16 cellular contexts compared by ENCODE assay signal in the genomic region with DNA sequence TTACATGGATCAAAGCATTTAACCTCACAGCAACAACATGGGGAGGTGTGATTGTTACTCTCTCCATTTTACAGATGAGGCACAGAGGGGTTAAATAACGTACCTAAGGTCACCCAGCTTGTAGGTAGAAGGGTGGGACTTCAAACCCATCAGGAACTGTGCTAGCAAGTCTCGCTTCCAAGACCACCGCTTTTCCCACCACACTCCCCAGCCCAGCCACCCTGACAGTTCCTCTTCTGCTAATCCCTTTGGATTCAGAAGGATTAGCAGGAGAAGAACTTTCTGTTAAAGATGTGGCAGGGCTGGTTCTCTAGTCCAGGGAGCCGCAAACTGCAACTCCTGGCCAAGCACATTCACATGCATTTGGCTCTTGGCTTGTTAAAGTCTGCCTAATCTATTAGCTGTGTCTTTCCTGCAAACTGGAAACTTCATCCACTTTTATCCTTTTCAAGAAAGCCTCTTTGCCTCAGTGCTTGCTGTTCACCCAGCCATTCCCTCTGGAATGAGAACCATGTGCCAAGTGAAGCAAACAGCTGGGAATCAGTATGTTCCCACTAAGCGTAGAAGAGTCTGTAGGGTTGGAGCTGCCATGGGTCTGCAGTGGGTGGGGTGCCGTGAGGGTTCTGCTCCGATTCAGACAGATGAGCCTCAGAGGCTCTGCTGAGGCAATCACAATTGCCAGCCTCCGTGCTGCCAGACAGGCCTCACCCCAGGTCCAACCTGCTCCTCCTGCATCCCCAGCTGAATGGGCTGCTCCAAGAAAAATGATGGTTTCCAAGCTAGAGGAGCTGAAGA. TPM values are rescaled to one million over a fixed set of nuclear protein-coding genes. Genes with fewer than 3 reads are reported as not detected.
DNase-seq lines count a peak whose midpoint lies in the region; ATAC-seq and TF ChIP-seq lines count a peak whose summit lies in the region.
"Had no signal": no experiment of that assay in that cellular context is flagged by ENCODE, and none has a peak within 500 bp of the region (broad histone marks: within the 10 kb centered on the region; RNA-seq: fewer than 3 reads in every experiment).

No MANE protein-coding gene starts in this region.

- POLR2A ChIA-PET in SK-N-SH (lab: Yijun Ruan, JAX), result no interaction called here
- POLR2A ChIA-PET in naive thymus-derived CD4-positive, alpha-beta T cell (lab: Charles Lee), result no interaction called here

- no peak for TF ChIP-seq EP300 in SK-N-SH (IDR thresholded peaks at IDR 0.05; ENCODE audit: borderline replicate concordance in 1 of 2, low read depth in 1 of 2, low read length in 1 of 2)

- H3K9me2 ChIP-seq in SK-N-SH, result no peaks in the 10 kb centered on the region

- DNase-seq in SK-N-SH (peak; percentile 36), ELF-1 (ENCODE audit: low read depth, low spot score) (peak; percentile 12), endodermal cell (no peak), cerebellar nuclear complex (lab: John Stamatoyannopoulos, UW) (no peak), NCI-H1930 (lab: John Stamatoyannopoulos, UW) (no peak)
- DNase-seq in naive thymus-derived CD4-positive, alpha-beta T cell, result no peak
- DNase-seq: DMS 273 treated with DMSO at 0.1 percent for 48 hours, GF-D8, HFFc6, NCI-H1048, NCI-H1436 treated with DMSO at 0.1 percent for 48 hours, NCI-H524 treated with DMSO at 0.1 percent for 48 hours, OCI-M1, SIG-M5 had no signal

- peak overlapping the region; percentile 53 for H3K27ac Mint-ChIP-seq in endodermal cell
- H3K27ac Mint-ChIP-seq in naive thymus-derived CD4-positive, alpha-beta T cell, result peak overlapping the region in 6 of 9 donors; percentile 7 to 80 (median 46)
- H3K27ac Mint-ChIP-seq: HFFc6 had no signal

- no peaks in the 10 kb centered on the region for H4K20me1 ChIP-seq in SK-N-SH (ENCODE audit: insufficient read depth)

- no peaks in the 10 kb centered on the region for H3K9me3 ChIP-seq in SK-N-SH
- H3K9me3 ChIP-seq in endodermal cell (ENCODE audit: control insufficient read depth, low read length), result peaks cover 28% of the 10 kb centered on the region
- H3K9me3 ChIP-seq in naive thymus-derived CD4-positive, alpha-beta T cell (ENCODE audit: control insufficient read depth in 2 of 3, low read length in 3 of 3), result no peaks in the 10 kb centered on the region

- no peak overlapping the region for H2AFZ ChIP-seq in SK-N-SH (ENCODE audit: low read depth)

- H3K27me3 ChIP-seq in SK-N-SH (ENCODE audit: insufficient read depth) (no peaks in the 10 kb centered on the region), endodermal cell (ENCODE audit: control insufficient read depth, insufficient read depth, low read length, poor library complexity, severe bottlenecking) (no peaks in the 10 kb centered on the region)
- no peaks in the 10 kb centered on the region for H3K27me3 ChIP-seq in naive thymus-derived CD4-positive, alpha-beta T cell (ENCODE audit: control insufficient read depth in 2 of 2, insufficient read depth in 2 of 2, low read length in 2 of 2)

- peaks cover 0 to 20% of the 10 kb centered on the region in 2 experiments; a peak in 2 of 4 replicates for H3K4me1 ChIP-seq in SK-N-SH (ENCODE audit: control insufficient read depth in 1 of 2, insufficient read depth in 2 of 2, low read depth in 1 of 2, low read length in 1 of 2)
- peaks cover 8% of the 10 kb centered on the region for H3K4me1 ChIP-seq in endodermal cell (ENCODE audit: control insufficient read depth, insufficient read depth, low read length)
- H3K4me1 ChIP-seq in naive thymus-derived CD4-positive, alpha-beta T cell (ENCODE audit: control insufficient read depth in 2 of 2, insufficient read depth in 2 of 2, low read length in 2 of 2), result peaks cover 0 to 18% of the 10 kb centered on the region in 2 donors

- H3K27ac ChIP-seq in SK-N-SH (ENCODE audit: low read depth in 2 of 2, low read length in 1 of 2) (no peak overlapping the region; a peak in 1 of 4 replicates), endodermal cell (ENCODE audit: low read depth, low read length) (no peak overlapping the region)
- no peak overlapping the region for H3K27ac ChIP-seq in naive thymus-derived CD4-positive, alpha-beta T cell (ENCODE audit: low read depth, low read length)
- H3K27ac ChIP-seq: C4-2B had no signal

- H3K9me3 Mint-ChIP-seq in endodermal cell, result peaks cover 21% of the 10 kb centered on the region
- peaks cover 0 to 2% (median 0%) of the 10 kb centered on the region in 11 donors for H3K9me3 Mint-ChIP-seq in naive thymus-derived CD4-positive, alpha-beta T cell
- H3K9me3 Mint-ChIP-seq: HFFc6 had no signal

- no peak for TF ChIP-seq RAD21 in SK-N-SH (IDR thresholded peaks at IDR 0.05; ENCODE audit: low read length)

- intact Hi-C loops in naive thymus-derived CD4-positive, alpha-beta T cell (cut with micrococcal nuclease), result no loop called here

- WGBS in SK-N-SH (ENCODE audit: low lambda C conversion rate), result 37% methylated on average over 8 of the region's 8 CpGs
- 94 to 100% methylated on average over 5 to 8 of the region's 8 CpGs for WGBS in endodermal cell (ENCODE audit: insufficient coverage in 1 of 2, insufficient read length in 1 of 2), 2 experiments

- no peak overlapping the region for H3K4me2 ChIP-seq in SK-N-SH

- no peak for TF ChIP-seq CTCF in SK-N-SH (IDR thresholded peaks at IDR 0.05)
- no peak for TF ChIP-seq CTCF in endodermal cell (conservative IDR thresholded peaks at IDR 0.05)

- H3K9ac ChIP-seq in SK-N-SH (no peak overlapping the region), endodermal cell (ENCODE audit: extremely low read depth, low read length, poor library complexity, severe bottlenecking) (no peak overlapping the region)

- no peaks in the 10 kb centered on the region for H3K79me2 ChIP-seq in SK-N-SH (ENCODE audit: insufficient read depth)

- no peaks in the 10 kb centered on the region for H3F3A ChIP-seq in SK-N-SH (replicated peaks; ENCODE audit: insufficient read depth)

- H3K36me3 Mint-ChIP-seq in endodermal cell (ENCODE audit: low read depth), result peaks cover 2% of the 10 kb centered on the region
- no peaks in the 10 kb centered on the region for H3K36me3 Mint-ChIP-seq in naive thymus-derived CD4-positive, alpha-beta T cell

- H3K4me3 ChIP-seq in SK-N-SH (ENCODE audit: low read depth in 2 of 2, low read length in 1 of 2) (no peak overlapping the region), endodermal cell (ENCODE audit: low read length) (no peak overlapping the region)
- H3K4me3 ChIP-seq in naive thymus-derived CD4-positive, alpha-beta T cell (ENCODE audit: low read length), result no peak overlapping the region

- CTCF ChIA-PET in SK-N-SH (lab: Yijun Ruan, JAX), result interaction anchor here (0.8 to 1.8 kb wide), 3 partner anchors 99 to 442 kb away, joined by 3 to 6 read pairs (median 3); no protein-coding TSS in a partner anchor
- CTCF ChIA-PET in naive thymus-derived CD4-positive, alpha-beta T cell (lab: Charles Lee), result interaction anchor here (1.4 kb wide), 1 partner anchor 99 kb away, joined by 3 read pairs; no protein-coding TSS in a partner anchor

- no peaks in the 10 kb centered on the region for H3K36me3 ChIP-seq in SK-N-SH (replicated peaks in 1 of 2; ENCODE audit: control insufficient read depth in 1 of 2, insufficient read depth in 2 of 2, low read length in 1 of 2)
- no peaks in the 10 kb centered on the region for H3K36me3 ChIP-seq in endodermal cell (ENCODE audit: control insufficient read depth, insufficient read depth, low read length)
- H3K36me3 ChIP-seq in naive thymus-derived CD4-positive, alpha-beta T cell (ENCODE audit: control insufficient read depth in 2 of 3, insufficient read depth in 3 of 3, low read length in 3 of 3), result no peaks in the 10 kb centered on the region

- ATAC-seq in SK-N-SH treated with all-trans-retinoic acid at 6 μM for 48 hours, result no peak
- ATAC-seq in naive thymus-derived CD4-positive, alpha-beta T cell, result no peak

- H3K27me3 Mint-ChIP-seq in endodermal cell (ENCODE audit: insufficient read depth), result peaks cover 7% of the 10 kb centered on the region
- H3K27me3 Mint-ChIP-seq in naive thymus-derived CD4-positive, alpha-beta T cell, result peaks cover 0 to 1% (median 0%) of the 10 kb centered on the region in 5 donors

- H3K4me1 Mint-ChIP-seq in endodermal cell, result peaks cover 21% of the 10 kb centered on the region
- peaks cover 0 to 33% (median 23%) of the 10 kb centered on the region in 7 donors for H3K4me1 Mint-ChIP-seq in naive thymus-derived CD4-positive, alpha-beta T cell

- no peak overlapping the region for H3K4me3 Mint-ChIP-seq in endodermal cell
- peak overlapping the region in 7 of 10 donors; percentile 20 to 63 (median 42) for H3K4me3 Mint-ChIP-seq in naive thymus-derived CD4-positive, alpha-beta T cell
- H3K4me3 Mint-ChIP-seq: HFFc6 had no signal

TF ChIP-seq in SK-N-SH, 30 proteins besides CTCF, POLR2A, EP300 and RAD21 (continues in another document):
- TF ChIP-seq, protein P1, sequence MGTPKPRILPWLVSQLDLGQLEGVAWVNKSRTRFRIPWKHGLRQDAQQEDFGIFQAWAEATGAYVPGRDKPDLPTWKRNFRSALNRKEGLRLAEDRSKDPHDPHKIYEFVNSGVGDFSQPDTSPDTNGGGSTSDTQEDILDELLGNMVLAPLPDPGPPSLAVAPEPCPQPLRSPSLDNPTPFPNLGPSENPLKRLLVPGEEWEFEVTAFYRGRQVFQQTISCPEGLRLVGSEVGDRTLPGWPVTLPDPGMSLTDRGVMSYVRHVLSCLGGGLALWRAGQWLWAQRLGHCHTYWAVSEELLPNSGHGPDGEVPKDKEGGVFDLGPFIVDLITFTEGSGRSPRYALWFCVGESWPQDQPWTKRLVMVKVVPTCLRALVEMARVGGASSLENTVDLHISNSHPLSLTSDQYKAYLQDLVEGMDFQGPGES (IDR thresholded peaks at IDR 0.05; ENCODE audit: low read depth, low read length), result no peak

TF ChIP-seq in SK-N-SH treated with all-trans-retinoic acid at 6 μM for 48 hours, 23 proteins besides CTCF, POLR2A, EP300 and RAD21 (continues in another document):
- TF ChIP-seq ZFP3 (CRISPR knock-in tag; IDR thresholded peaks at IDR 0.05), result no peak
- TF ChIP-seq, protein P2, sequence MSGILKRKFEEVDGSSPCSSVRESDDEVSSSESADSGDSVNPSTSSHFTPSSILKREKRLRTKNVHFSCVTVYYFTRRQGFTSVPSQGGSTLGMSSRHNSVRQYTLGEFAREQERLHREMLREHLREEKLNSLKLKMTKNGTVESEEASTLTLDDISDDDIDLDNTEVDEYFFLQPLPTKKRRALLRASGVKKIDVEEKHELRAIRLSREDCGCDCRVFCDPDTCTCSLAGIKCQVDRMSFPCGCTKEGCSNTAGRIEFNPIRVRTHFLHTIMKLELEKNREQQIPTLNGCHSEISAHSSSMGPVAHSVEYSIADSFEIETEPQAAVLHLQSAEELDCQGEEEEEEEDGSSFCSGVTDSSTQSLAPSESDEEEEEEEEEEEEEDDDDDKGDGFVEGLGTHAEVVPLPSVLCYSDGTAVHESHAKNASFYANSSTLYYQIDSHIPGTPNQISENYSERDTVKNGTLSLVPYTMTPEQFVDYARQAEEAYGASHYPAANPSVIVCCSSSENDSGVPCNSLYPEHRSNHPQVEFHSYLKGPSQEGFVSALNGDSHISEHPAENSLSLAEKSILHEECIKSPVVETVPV (CRISPR knock-in tag; IDR thresholded peaks at IDR 0.05), result no peak

RNA-seq across cellular contexts. Expression of a gene that starts 44.6 kb away (rescaled TPM):
- polyA plus RNA-seq in SK-N-SH (2012; rRNA removed), result 18.5 and 20.6 TPM in 2 replicates
- 9.4 and 16.1 TPM in 2 replicates for polyA plus RNA-seq in SK-N-SH (2012; cell fraction: cytosol; rRNA removed)
- 10.9 and 11.5 TPM in 2 replicates for polyA plus RNA-seq in SK-N-SH (2012; cell fraction: nucleus; rRNA removed)
- 10 to 100 TPM; 12.7 to 14.5 TPM for total RNA-seq in endodermal cell
- 20.4 TPM for polyA plus RNA-seq in endodermal cell (2013, experiment 1 of 2)
- 18.7 TPM for polyA plus RNA-seq in endodermal cell (2013, experiment 2 of 2)
- total RNA-seq in naive thymus-derived CD4-positive, alpha-beta T cell, result 1 to 10 TPM; 3.5 to 7.9 (median 6.2) TPM
- polyA plus RNA-seq in naive thymus-derived CD4-positive, alpha-beta T cell, result 10 to 100 TPM in 1 of 2 donors, 1 to 10 TPM in 1; 8.7 to 11.0 TPM

Comparison
In these comparisons a context has a peak if more than half of its experiments do, and no peak if none do; other contexts are left out.
1. DNase-seq: peak in SK-N-SH (single experiment) and ELF-1 (single experiment); none in endodermal cell (single experiment), naive thymus-derived CD4-positive, alpha-beta T cell (0 of 9), cerebellar nuclear complex (0 of 2) and NCI-H1930 (0 of 2).